In the genomic region with DNA sequence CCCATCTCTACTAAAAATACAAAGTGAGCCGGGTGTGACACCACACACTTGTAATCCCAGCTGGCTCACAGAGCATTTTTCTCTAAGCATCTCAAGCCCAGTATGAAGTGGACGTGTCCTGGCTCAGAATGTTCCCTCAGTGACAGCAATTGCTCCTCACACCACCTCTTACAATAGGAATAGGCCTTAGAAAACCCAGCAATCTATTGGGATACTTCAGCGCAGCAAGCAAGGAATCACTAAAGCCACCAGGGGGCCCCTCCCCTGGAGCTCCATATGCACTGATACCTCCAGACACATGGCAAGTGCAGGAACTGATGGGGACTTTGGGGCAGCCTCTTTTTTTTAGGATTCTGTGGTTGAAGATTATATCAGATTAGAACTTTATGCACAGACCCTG, we compare ENCODE assay signal across 8 cellular contexts.
DNase-seq lines count a peak whose midpoint lies in the region; ATAC-seq and TF ChIP-seq lines count a peak whose summit lies in the region.
"Not testable (repeated sequence)": the region's sequence is repeated elsewhere in the genome, so short reads cannot be mapped to it uniquely, and the experiment has no call there.

No MANE protein-coding gene starts in this region.

- H3K27me3 ChIP-seq in DOHH2 (ENCODE audit: control insufficient read depth, low read length); WERI-Rb-1 (ENCODE audit: insufficient read depth, low read depth, severe bottlenecking); lower lobe of right lung (ENCODE audit: low read depth): not testable (repeated sequence)

- not testable (repeated sequence) for H3K4me1 Mint-ChIP-seq in activated T-cell treated with anti-CD3 and anti-CD28 coated beads, Interleukin-2, amount 50 U/mL, for 24 hours (ENCODE audit: low read depth)

- H3K9me3 Mint-ChIP-seq in activated T-cell treated with anti-CD3 and anti-CD28 coated beads, Interleukin-2, amount 50 U/mL, for 24 hours = not testable (repeated sequence)

- TF ChIP-seq CTCF in DOHH2 (IDR thresholded peaks at IDR 0.05; ENCODE audit: low read depth, low read length, poor library complexity, severe bottlenecking) (peak; percentile 11), NB4 (IDR thresholded peaks at IDR 0.05; ENCODE audit: low read depth, low read length) (peak; percentile 32), WERI-Rb-1 (IDR thresholded peaks at IDR 0.05; ENCODE audit: low read depth, low read length) (peak; percentile 15; the same call in 1 of the 2 replicates), epithelial cell of proximal tubule (conservative IDR thresholded peaks at IDR 0.05; ENCODE audit: low read depth, low read length) (peak; percentile 11)
- TF ChIP-seq CTCF in lower lobe of right lung (IDR thresholded peaks at IDR 0.05) = not testable (repeated sequence)

- not testable (repeated sequence) for H3F3A ChIP-seq in DOHH2 (ENCODE audit: control insufficient read depth, insufficient read depth)

- H3K4me3 ChIP-seq in DOHH2 (ENCODE audit: low read length); NB4 (ENCODE audit: low read depth, low read length); WERI-Rb-1 (ENCODE audit: low read depth, low read length); epithelial cell of proximal tubule (ENCODE audit: low read depth, low read length); lower lobe of right lung: not testable (repeated sequence)

- H3K36me3 Mint-ChIP-seq in activated T-cell treated with anti-CD3 and anti-CD28 coated beads, Interleukin-2, amount 50 U/mL, for 24 hours (ENCODE audit: low read depth) = not testable (repeated sequence)

- not testable (repeated sequence) for H3K4me1 ChIP-seq in DOHH2 (ENCODE audit: control insufficient read depth, low read length); lower lobe of right lung

- not testable (repeated sequence) for H3K4me3 Mint-ChIP-seq in activated T-cell treated with anti-CD3 and anti-CD28 coated beads, Interleukin-2, amount 50 U/mL, for 24 hours

- H3K27me3 Mint-ChIP-seq in activated T-cell treated with anti-CD3 and anti-CD28 coated beads, Interleukin-2, amount 50 U/mL, for 24 hours = not testable (repeated sequence)

- H3K36me3 ChIP-seq in DOHH2 (ENCODE audit: control insufficient read depth, low read length); WERI-Rb-1; lower lobe of right lung: not testable (repeated sequence)

- H3K9me2 ChIP-seq in DOHH2 (replicated peaks; ENCODE audit: control insufficient read depth, low read length) = not testable (repeated sequence)

- H3K27ac ChIP-seq in DOHH2 (ENCODE audit: low read depth, low read length); WERI-Rb-1; lower lobe of right lung: not testable (repeated sequence)

- H3K4me2 ChIP-seq in DOHH2 (ENCODE audit: low read length) = not testable (repeated sequence)

- H3K9me3 ChIP-seq in DOHH2 (ENCODE audit: control insufficient read depth, insufficient read depth, low read length); WERI-Rb-1 (ENCODE audit: severe bottlenecking); lower lobe of right lung: not testable (repeated sequence)

- intact Hi-C loops in lower lobe of right lung (cut with DNase I) = not testable (repeated sequence)

- not testable (repeated sequence) for H4K20me1 ChIP-seq in DOHH2 (ENCODE audit: control insufficient read depth, insufficient read depth, low read depth, low read length)

- not testable (repeated sequence) for H3K27ac Mint-ChIP-seq in activated T-cell treated with anti-CD3 and anti-CD28 coated beads, Interleukin-2, amount 50 U/mL, for 24 hours

- H3K79me2 ChIP-seq in DOHH2 (ENCODE audit: control insufficient read depth, low read length) = not testable (repeated sequence)

- TF ChIP-seq POLR2A in NB4 (IDR thresholded peaks at IDR 0.05; ENCODE audit: extremely low read depth, insufficient read length) = not testable (repeated sequence)

- DNase-seq in NB4 (ENCODE audit: low read depth) = peak; percentile 27
- peak; percentile 59 for DNase-seq in WERI-Rb-1
- peak; percentile 33 for DNase-seq in activated T-cell treated with anti-CD3 and anti-CD28 coated beads, Interleukin-2, amount 50 U/mL, for 24 hours
- not testable (repeated sequence) for DNase-seq in epithelial cell of proximal tubule (ENCODE audit: low read depth); lower lobe of right lung
- DNase-seq in superior temporal gyrus (ENCODE audit: extremely low spot score) = peak; percentile 0

- ATAC-seq in HG02588 (IDR thresholded peaks at IDR 0.05; ENCODE audit: unreplicated experiment) (peak; percentile 50), lower lobe of right lung (peak; percentile 33 to 54)
